8 cellular contexts compared by ENCODE assay signal in genomic region chr13:26476111-26476743, GRCh38.
DNase-seq lines count a peak whose midpoint lies in the region; ATAC-seq, FAIRE-seq and TF ChIP-seq lines count a peak whose summit lies in the region.

No MANE protein-coding gene starts in this region.

- H3K9me3 Mint-ChIP-seq in activated CD4-positive, alpha-beta T cell treated with anti-CD3 and anti-CD28 coated beads, Interleukin-2, amount 10 ng/mL, durations not matched to agents 24 days and 14 days, result no peaks in the 10 kb centered on the region

- TF ChIP-seq EP300 in HepG2 (IDR thresholded peaks at IDR 0.05; ENCODE audit: low read depth in 2 of 2, low read length in 2 of 2), result no peak
- no peak for TF ChIP-seq EP300 in HepG2 (CRISPR knock-in tag; IDR thresholded peaks at IDR 0.05; ENCODE audit: borderline replicate concordance)

- DNase-seq in activated CD4-positive, alpha-beta T cell treated with anti-CD3 and anti-CD28 coated beads, Interleukin-2, amount 10 ng/mL, durations not matched to agents 24 days and 14 days, result peak; percentile 70
- DNase-seq in activated CD4-positive, alpha-beta T cell treated with anti-CD3 and anti-CD28 coated beads for 1 hour, result no peak
- DNase-seq in choroid plexus epithelial cell (ENCODE audit: low read depth) (peak; percentile 66), HepG2 (ENCODE audit: low spot score) (peak; percentile 34), testis (peak; percentile 52), NCI-H1417 treated with DMSO at 0.1 percent for 48 hours (lab: John Stamatoyannopoulos, UW) (no peak)

- peaks cover 13% of the 10 kb centered on the region for H3K4me1 ChIP-seq in HepG2 (ENCODE audit: insufficient read depth, low read length)
- H3K4me1 ChIP-seq in testis, result peaks cover 9% of the 10 kb centered on the region

- intact Hi-C loops in activated CD4-positive, alpha-beta T cell treated with anti-CD3 and anti-CD28 coated beads, Interleukin-2, amount 10 ng/mL, durations not matched to agents 24 days and 14 days (cut with micrococcal nuclease), result no loop called here
- intact Hi-C loops in HepG2 (cut with micrococcal nuclease; ENCODE audit: unreplicated experiment) (no loop called here), testis (cut with DNase I; ENCODE audit: low total_unique reads) (no loop called here)

- TF ChIP-seq CTCF in choroid plexus epithelial cell (conservative IDR thresholded peaks at IDR 0.05; ENCODE audit: low read depth, low read length) (no peak), HepG2 (CRISPR knock-in tag; IDR thresholded peaks at IDR 0.05) (no peak), testis (IDR thresholded peaks at IDR 0.05) (no peak)

- H3K27ac Mint-ChIP-seq in activated CD4-positive, alpha-beta T cell treated with anti-CD3 and anti-CD28 coated beads, Interleukin-2, amount 10 ng/mL, durations not matched to agents 24 days and 14 days, result peak overlapping the region; percentile 34

- H3K4me3 ChIP-seq in choroid plexus epithelial cell (ENCODE audit: low read depth, low read length), result peak overlapping the region; percentile 62
- peak overlapping the region; percentile 42 to 66 (median 57) for H3K4me3 ChIP-seq in HepG2 (replicated peaks in 1 of 3; ENCODE audit: insufficient read depth in 1 of 3, low read depth in 2 of 3, low read length in 3 of 3)
- peak overlapping the region in 1 of 2 donors; percentile 17 for H3K4me3 ChIP-seq in testis

- BruUV-seq in HepG2 (replicated peaks; lab: Mats Ljungman, UMichigan), result no TSS peak

- no peaks in the 10 kb centered on the region for H4K20me1 ChIP-seq in HepG2 (ENCODE audit: insufficient read depth, low read length)

- H3K27me3 ChIP-seq in HepG2 (ENCODE audit: control insufficient read depth in 1 of 2, insufficient read depth in 2 of 2, low read length in 2 of 2) (no peaks in the 10 kb centered on the region), testis (no peaks in the 10 kb centered on the region)

- H2AFZ ChIP-seq in HepG2 (ENCODE audit: low read length), result no peak overlapping the region

- H3K9me3 ChIP-seq in HepG2 (ENCODE audit: low read length) (no peaks in the 10 kb centered on the region), testis (no peaks in the 10 kb centered on the region)

- H3K36me3 ChIP-seq in HepG2 (replicated peaks in 1 of 2; ENCODE audit: control insufficient read depth in 1 of 2, insufficient read depth in 2 of 2, low read length in 2 of 2) (no peaks in the 10 kb centered on the region), testis (ENCODE audit: low read depth, missing control alignments) (no peaks in the 10 kb centered on the region)

- H3K4me1 Mint-ChIP-seq in activated CD4-positive, alpha-beta T cell treated with anti-CD3 and anti-CD28 coated beads, Interleukin-2, amount 10 ng/mL, durations not matched to agents 24 days and 14 days, result peaks cover 10% of the 10 kb centered on the region

- CTCF ChIA-PET in HepG2 (lab: Yijun Ruan, JAX; ENCODE audit: low intra/inter-chr PET ratio, low total read pairs), result no interaction called here

- TF ChIP-seq POLR2A in HepG2 (IDR thresholded peaks at IDR 0.05; ENCODE audit: insufficient read depth in 1 of 2, low read depth in 2 of 2, low read length in 2 of 2), result no peak
- TF ChIP-seq POLR2A in testis (IDR thresholded peaks at IDR 0.05), result no peak

- H3K4me3 Mint-ChIP-seq in activated CD4-positive, alpha-beta T cell treated with anti-CD3 and anti-CD28 coated beads, Interleukin-2, amount 10 ng/mL, durations not matched to agents 24 days and 14 days, result peak overlapping the region; percentile 55

- in situ Hi-C loops in HepG2 (cut with HindIII; ENCODE audit: extremely low pct_ligation_motif_present, low pct_unique_long_range_greater_than_20kb), result no loop called here

- POLR2A ChIA-PET in HepG2 (lab: Yijun Ruan, JAX), result interaction anchor here (1.2 kb wide), 1 partner anchor 254 kb away, joined by 3 read pairs; the partner anchor contains the start of gene RNF6

- H3K9ac ChIP-seq in HepG2 (ENCODE audit: insufficient read depth, low read depth, low read length), result peak overlapping the region; percentile 37; the same call in 1 of the 2 replicates

- peak overlapping the region; percentile 88 for H3K4me2 ChIP-seq in HepG2 (ENCODE audit: low read depth, low read length)

- H3K36me3 Mint-ChIP-seq in activated CD4-positive, alpha-beta T cell treated with anti-CD3 and anti-CD28 coated beads, Interleukin-2, amount 10 ng/mL, durations not matched to agents 24 days and 14 days (ENCODE audit: low read depth), result no peaks in the 10 kb centered on the region

- no peak for FAIRE-seq in HepG2 (lab: Jason Lieb, UNC)

- H3K27me3 Mint-ChIP-seq in activated CD4-positive, alpha-beta T cell treated with anti-CD3 and anti-CD28 coated beads, Interleukin-2, amount 10 ng/mL, durations not matched to agents 24 days and 14 days, result peaks cover 3% of the 10 kb centered on the region

- H3K79me2 ChIP-seq in HepG2 (ENCODE audit: insufficient read depth, low read length), result no peaks in the 10 kb centered on the region

- H3K27ac ChIP-seq in HepG2 (ENCODE audit: extremely low read length, insufficient read depth, low read length) (no peak overlapping the region), testis (no peak overlapping the region)

- 3% methylated on average over 6 of the region's 20 CpGs for WGBS in HepG2 (ENCODE audit: low lambda C conversion rate)
- 2 to 4% methylated on average over 10 to 20 of the region's 20 CpGs for WGBS in testis, 2 donors

- no peak for TF ChIP-seq RAD21 in HepG2 (CRISPR knock-in tag; IDR thresholded peaks at IDR 0.05)

- ATAC-seq in HepG2 (peak; percentile 90), HG03159 (IDR thresholded peaks at IDR 0.05; ENCODE audit: unreplicated experiment) (no peak), GM21528 (IDR thresholded peaks at IDR 0.05; ENCODE audit: low FRiP score, unreplicated experiment) (no peak)

TF ChIP-seq in HepG2, 621 proteins besides CTCF, POLR2A, EP300 and RAD21 (continues in another document):
- TF ChIP-seq NR2F6 (IDR thresholded peaks at IDR 0.05) (peak; percentile 48), NR2F6 (CRISPR knock-in tag; IDR thresholded peaks at IDR 0.05) (peak; percentile 62), ZNF816 (CRISPR knock-in tag; IDR thresholded peaks at IDR 0.05; ENCODE audit: borderline replicate concordance) (no peak), GATAD1 (CRISPR knock-in tag; IDR thresholded peaks at IDR 0.05) (no peak), ZNF766 (CRISPR knock-in tag; IDR thresholded peaks at IDR 0.05; ENCODE audit: borderline replicate concordance) (no peak), KLF12 (CRISPR knock-in tag; IDR thresholded peaks at IDR 0.05; ENCODE audit: borderline replicate concordance) (no peak), ZNF30 (CRISPR knock-in tag; IDR thresholded peaks at IDR 0.05) (no peak), NFE2 (CRISPR knock-in tag; IDR thresholded peaks at IDR 0.05) (no peak), ZNF720 (CRISPR knock-in tag; IDR thresholded peaks at IDR 0.05) (no peak), ZNF772 (CRISPR knock-in tag; IDR thresholded peaks at IDR 0.05) (no peak)
- TF ChIP-seq, protein P1, sequence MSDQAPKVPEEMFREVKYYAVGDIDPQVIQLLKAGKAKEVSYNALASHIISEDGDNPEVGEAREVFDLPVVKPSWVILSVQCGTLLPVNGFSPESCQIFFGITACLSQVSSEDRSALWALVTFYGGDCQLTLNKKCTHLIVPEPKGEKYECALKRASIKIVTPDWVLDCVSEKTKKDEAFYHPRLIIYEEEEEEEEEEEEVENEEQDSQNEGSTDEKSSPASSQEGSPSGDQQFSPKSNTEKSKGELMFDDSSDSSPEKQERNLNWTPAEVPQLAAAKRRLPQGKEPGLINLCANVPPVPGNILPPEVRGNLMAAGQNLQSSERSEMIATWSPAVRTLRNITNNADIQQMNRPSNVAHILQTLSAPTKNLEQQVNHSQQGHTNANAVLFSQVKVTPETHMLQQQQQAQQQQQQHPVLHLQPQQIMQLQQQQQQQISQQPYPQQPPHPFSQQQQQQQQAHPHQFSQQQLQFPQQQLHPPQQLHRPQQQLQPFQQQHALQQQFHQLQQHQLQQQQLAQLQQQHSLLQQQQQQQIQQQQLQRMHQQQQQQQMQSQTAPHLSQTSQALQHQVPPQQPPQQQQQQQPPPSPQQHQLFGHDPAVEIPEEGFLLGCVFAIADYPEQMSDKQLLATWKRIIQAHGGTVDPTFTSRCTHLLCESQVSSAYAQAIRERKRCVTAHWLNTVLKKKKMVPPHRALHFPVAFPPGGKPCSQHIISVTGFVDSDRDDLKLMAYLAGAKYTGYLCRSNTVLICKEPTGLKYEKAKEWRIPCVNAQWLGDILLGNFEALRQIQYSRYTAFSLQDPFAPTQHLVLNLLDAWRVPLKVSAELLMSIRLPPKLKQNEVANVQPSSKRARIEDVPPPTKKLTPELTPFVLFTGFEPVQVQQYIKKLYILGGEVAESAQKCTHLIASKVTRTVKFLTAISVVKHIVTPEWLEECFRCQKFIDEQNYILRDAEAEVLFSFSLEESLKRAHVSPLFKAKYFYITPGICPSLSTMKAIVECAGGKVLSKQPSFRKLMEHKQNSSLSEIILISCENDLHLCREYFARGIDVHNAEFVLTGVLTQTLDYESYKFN (CRISPR knock-in tag; conservative IDR thresholded peaks at IDR 0.05), result 0 out of 2 replicates have a peak, but pooled peaks have one; percentile 18
- TF ChIP-seq, protein P2, sequence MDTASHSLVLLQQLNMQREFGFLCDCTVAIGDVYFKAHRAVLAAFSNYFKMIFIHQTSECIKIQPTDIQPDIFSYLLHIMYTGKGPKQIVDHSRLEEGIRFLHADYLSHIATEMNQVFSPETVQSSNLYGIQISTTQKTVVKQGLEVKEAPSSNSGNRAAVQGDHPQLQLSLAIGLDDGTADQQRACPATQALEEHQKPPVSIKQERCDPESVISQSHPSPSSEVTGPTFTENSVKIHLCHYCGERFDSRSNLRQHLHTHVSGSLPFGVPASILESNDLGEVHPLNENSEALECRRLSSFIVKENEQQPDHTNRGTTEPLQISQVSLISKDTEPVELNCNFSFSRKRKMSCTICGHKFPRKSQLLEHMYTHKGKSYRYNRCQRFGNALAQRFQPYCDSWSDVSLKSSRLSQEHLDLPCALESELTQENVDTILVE (CRISPR knock-in tag; IDR thresholded peaks at IDR 0.05), result no peak
- TF ChIP-seq, protein P3, sequence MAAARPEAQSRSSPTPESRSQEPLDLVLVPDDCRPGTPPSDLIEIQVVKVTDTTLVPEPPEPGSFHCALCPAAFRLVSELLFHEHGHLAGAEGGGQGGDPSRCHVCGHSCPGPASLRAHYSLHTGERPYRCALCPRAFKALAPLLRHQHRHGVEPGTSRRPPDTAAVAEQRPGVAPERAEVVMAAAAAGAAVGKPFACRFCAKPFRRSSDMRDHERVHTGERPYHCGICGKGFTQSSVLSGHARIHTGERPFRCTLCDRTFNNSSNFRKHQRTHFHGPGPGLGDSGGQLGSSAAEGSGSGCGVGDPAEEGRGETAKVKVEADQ (CRISPR knock-in tag; IDR thresholded peaks at IDR 0.05; ENCODE audit: borderline replicate concordance), result no peak

Comparison
In these comparisons a context has a peak if more than half of its experiments do, and no peak if none do; other contexts are left out.
1. DNase-seq: peak in activated CD4-positive, alpha-beta T cell treated with anti-CD3 and anti-CD28 coated beads, Interleukin-2, amount 10 ng/mL, durations not matched to agents 24 days and 14 days (single experiment), choroid plexus epithelial cell (single experiment), HepG2 (single experiment) and testis (single experiment); none in activated CD4-positive, alpha-beta T cell treated with anti-CD3 and anti-CD28 coated beads for 1 hour (single experiment) and NCI-H1417 treated with DMSO at 0.1 percent for 48 hours (single experiment).